8 cellular contexts compared by ENCODE assay signal in the genomic region with DNA sequence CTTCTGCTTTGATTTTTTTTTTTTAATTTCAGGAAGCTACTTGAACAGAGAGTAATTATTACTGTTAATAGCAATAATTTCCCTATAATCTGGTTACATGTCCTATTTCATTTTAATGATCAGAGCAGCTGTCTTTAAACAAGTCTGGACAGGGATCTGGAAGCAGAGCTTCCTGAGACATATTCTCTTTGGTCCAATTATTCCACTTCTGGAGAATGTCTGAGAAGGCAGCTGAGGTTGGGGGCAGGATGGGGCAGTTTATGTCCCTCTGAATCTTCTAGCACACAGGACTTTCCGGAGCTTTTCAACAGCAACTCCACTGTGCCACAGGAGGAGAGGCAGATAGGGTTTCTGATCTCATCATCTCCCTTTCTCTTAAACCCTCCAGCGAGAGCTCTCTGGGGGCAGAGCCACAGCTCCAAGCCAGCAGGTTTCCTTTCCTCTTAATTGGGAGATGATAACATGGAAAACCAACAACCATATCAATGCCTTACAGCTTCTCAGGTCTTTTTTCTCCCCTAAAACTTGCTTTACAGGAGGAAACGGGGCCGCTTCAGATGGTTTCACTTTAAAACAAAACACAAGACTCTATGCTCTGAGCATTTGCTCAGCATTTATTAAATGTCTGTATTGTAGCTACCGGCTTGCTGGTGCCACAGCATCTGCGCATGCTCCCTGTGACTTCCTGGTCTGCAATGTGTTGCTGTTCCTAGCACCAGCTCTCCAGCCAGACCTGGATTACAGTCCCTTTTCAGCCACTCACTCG.
DNase-seq lines count a peak whose midpoint lies in the region; ATAC-seq and TF ChIP-seq lines count a peak whose summit lies in the region.

No MANE protein-coding gene starts in this region.

- intact Hi-C loops in body of pancreas (cut with DNase I): no loop called here
- intact Hi-C loops in A673 (cut with micrococcal nuclease; ENCODE audit: unreplicated experiment): no loop called here

- POLR2A ChIA-PET in A673 (lab: Charles Lee; ENCODE audit: low non-redundant PET): no interaction called here

- DNase-seq in activated CD8-positive, alpha-beta memory T cell treated with anti-CD3 and anti-CD28 coated beads, Interleukin-2, amount 50 U/mL, for 4 hours: peak; percentile 16
- no peak for DNase-seq in activated CD8-positive, alpha-beta memory T cell treated with anti-CD3 and anti-CD28 coated beads for 24 hours
- DNase-seq in NCI-H2107 treated with DMSO at 0.1 percent for 48 hours (lab: John Stamatoyannopoulos, UW; ENCODE audit: unreplicated experiment) (peak; percentile 96), body of pancreas (peak; percentile 31 to 48 (median 44)), left lobe of liver (ENCODE audit: low spot score) (no peak), A673 (ENCODE audit: low spot score) (no peak)
- DNase-seq in stimulated activated CD8-positive, alpha-beta memory T cell treated with anti-CD3 and anti-CD28 coated beads, Interleukin-12 subunit alpha, Interleukin-12 subunit beta, amount 100 ng/mL, for 1 hour (ENCODE audit: low read depth): peak; percentile 5

- H3K36me3 ChIP-seq in body of pancreas (replicated peaks in 1 of 2; ENCODE audit: insufficient read depth in 1 of 2, low read depth in 2 of 2) (no peaks in the 10 kb centered on the region), A673 (ENCODE audit: insufficient read depth, low read length, poor library complexity, severe bottlenecking) (no peaks in the 10 kb centered on the region)

- CTCF ChIA-PET in A673 (lab: Charles Lee): no interaction called here

- H3K9me3 ChIP-seq in body of pancreas (no peaks in the 10 kb centered on the region), A673 (ENCODE audit: low read depth, low read length, poor library complexity, severe bottlenecking) (no peaks in the 10 kb centered on the region)

- TF ChIP-seq POLR2A in body of pancreas (IDR thresholded peaks at IDR 0.05): no peak

- no peaks in the 10 kb centered on the region for H3K27me3 ChIP-seq in body of pancreas
- peaks cover 13% of the 10 kb centered on the region for H3K27me3 ChIP-seq in A673 (replicated peaks; ENCODE audit: insufficient read depth, low read depth, low read length, poor library complexity)

- ATAC-seq in body of pancreas (no peak), left lobe of liver (peak; percentile 55), GM19328 (IDR thresholded peaks at IDR 0.05; ENCODE audit: unreplicated experiment) (no peak)

- BruUV-seq in A673 (replicated peaks; lab: Mats Ljungman, UMichigan): no TSS peak

- H3K4me1 ChIP-seq in body of pancreas (no peaks in the 10 kb centered on the region), A673 (ENCODE audit: insufficient read depth, low read length, poor library complexity, severe bottlenecking) (no peaks in the 10 kb centered on the region)

- TF ChIP-seq CTCF in body of pancreas (IDR thresholded peaks at IDR 0.05): no peak
- TF ChIP-seq CTCF in A673 (conservative IDR thresholded peaks at IDR 0.05; ENCODE audit: low read depth, low read length): no peak

- 59 to 60% methylated on average over 7 of the region's 7 CpGs for WGBS in body of pancreas, 2 donors

- H3K4me3 ChIP-seq in body of pancreas (no peak overlapping the region), A673 (ENCODE audit: low read depth, low read length, poor library complexity, severe bottlenecking) (no peak overlapping the region)

- no peak overlapping the region for H3K27ac ChIP-seq in body of pancreas
- H3K27ac ChIP-seq in A673 (ENCODE audit: low read depth, low read length, poor library complexity, severe bottlenecking): no peak overlapping the region

Comparison
In these comparisons a context has a peak if more than half of its experiments do, and no peak if none do; other contexts are left out.
1. DNase-seq: peak in activated CD8-positive, alpha-beta memory T cell treated with anti-CD3 and anti-CD28 coated beads, Interleukin-2, amount 50 U/mL, for 4 hours (single experiment), NCI-H2107 treated with DMSO at 0.1 percent for 48 hours (single experiment), body of pancreas (4 of 4) and stimulated activated CD8-positive, alpha-beta memory T cell treated with anti-CD3 and anti-CD28 coated beads, Interleukin-12 subunit alpha, Interleukin-12 subunit beta, amount 100 ng/mL, for 1 hour (single experiment); none in activated CD8-positive, alpha-beta memory T cell treated with anti-CD3 and anti-CD28 coated beads for 24 hours (single experiment), left lobe of liver (single experiment) and A673 (single experiment).